Comparison of ENCODE assay signal across 8 cellular contexts in genomic region chr9:34048730-34049629, GRCh38. TPM values are rescaled to one million over a fixed set of nuclear protein-coding genes. Genes with fewer than 3 reads are reported as not detected.
A peak's percentile ranks its signal among the peaks of the same experiment; 100 is the strongest.
DNase-seq lines count a peak whose midpoint lies in the region; ATAC-seq and TF ChIP-seq lines count a peak whose summit lies in the region.

A gene with protein sequence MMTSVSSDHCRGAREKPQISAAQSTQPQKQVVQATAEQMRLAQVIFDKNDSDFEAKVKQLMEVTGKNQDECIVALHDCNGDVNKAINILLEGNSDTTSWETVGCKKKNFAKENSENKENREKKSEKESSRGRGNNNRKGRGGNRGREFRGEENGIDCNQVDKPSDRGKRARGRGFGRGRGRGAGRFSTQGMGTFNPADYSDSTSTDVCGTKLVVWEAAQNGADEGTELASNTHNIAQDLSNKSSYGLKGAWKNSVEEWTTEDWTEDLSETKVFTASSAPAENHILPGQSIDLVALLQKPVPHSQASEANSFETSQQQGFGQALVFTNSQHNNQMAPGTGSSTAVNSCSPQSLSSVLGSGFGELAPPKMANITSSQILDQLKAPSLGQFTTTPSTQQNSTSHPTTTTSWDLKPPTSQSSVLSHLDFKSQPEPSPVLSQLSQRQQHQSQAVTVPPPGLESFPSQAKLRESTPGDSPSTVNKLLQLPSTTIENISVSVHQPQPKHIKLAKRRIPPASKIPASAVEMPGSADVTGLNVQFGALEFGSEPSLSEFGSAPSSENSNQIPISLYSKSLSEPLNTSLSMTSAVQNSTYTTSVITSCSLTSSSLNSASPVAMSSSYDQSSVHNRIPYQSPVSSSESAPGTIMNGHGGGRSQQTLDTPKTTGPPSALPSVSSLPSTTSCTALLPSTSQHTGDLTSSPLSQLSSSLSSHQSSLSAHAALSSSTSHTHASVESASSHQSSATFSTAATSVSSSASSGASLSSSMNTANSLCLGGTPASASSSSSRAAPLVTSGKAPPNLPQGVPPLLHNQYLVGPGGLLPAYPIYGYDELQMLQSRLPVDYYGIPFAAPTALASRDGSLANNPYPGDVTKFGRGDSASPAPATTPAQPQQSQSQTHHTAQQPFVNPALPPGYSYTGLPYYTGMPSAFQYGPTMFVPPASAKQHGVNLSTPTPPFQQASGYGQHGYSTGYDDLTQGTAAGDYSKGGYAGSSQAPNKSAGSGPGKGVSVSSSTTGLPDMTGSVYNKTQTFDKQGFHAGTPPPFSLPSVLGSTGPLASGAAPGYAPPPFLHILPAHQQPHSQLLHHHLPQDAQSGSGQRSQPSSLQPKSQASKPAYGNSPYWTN (minus strand): TSS chr9:34048887. CDS start chr9:34017148, 31,739 bp downstream.

- peak within 1 kb of the TSS; percentile 75 for H3K27ac ChIP-seq in RWPE2 (ENCODE audit: poor library complexity, severe bottlenecking)

- no peak for TF ChIP-seq CTCF in RWPE2 (IDR thresholded peaks at IDR 0.05; ENCODE audit: poor library complexity, severe bottlenecking)
- TF ChIP-seq CTCF in fibroblast of pulmonary artery (IDR thresholded peaks at IDR 0.05; ENCODE audit: low read length, missing control alignments): no peak
- no peak for TF ChIP-seq CTCF in nephron (IDR thresholded peaks at IDR 0.05; ENCODE audit: unreplicated experiment in 3 of 3)

- ATAC-seq in RWPE2 (ENCODE audit: low read depth): peak; percentile 84

- peaks cover 25% of the 10 kb centered on the region for H3K4me1 Mint-ChIP-seq in nephron
- H3K4me1 Mint-ChIP-seq in stimulated activated naive CD8-positive, alpha-beta T cell treated with anti-CD3 and anti-CD28 coated beads, Interleukin-15, Interleukin-2, amounts not matched to agents 100 ng/mL and 50 ng/mL, for 24 hours (ENCODE audit: low read depth): peaks cover 40% of the 10 kb centered on the region

- H3K4me3 ChIP-seq in RWPE2 (ENCODE audit: severe bottlenecking): peak within 1 kb of the TSS; percentile 62
- peak within 1 kb of the TSS; percentile 94 for H3K4me3 ChIP-seq in fibroblast of pulmonary artery (replicated peaks; ENCODE audit: low read depth, low read length)

- peak within 1 kb of the TSS; percentile 99 for H3K4me3 Mint-ChIP-seq in nephron
- peak within 1 kb of the TSS; percentile 94 for H3K4me3 Mint-ChIP-seq in stimulated activated naive CD8-positive, alpha-beta T cell treated with anti-CD3 and anti-CD28 coated beads, Interleukin-15, Interleukin-2, amounts not matched to agents 100 ng/mL and 50 ng/mL, for 24 hours

- H3K9me3 Mint-ChIP-seq in nephron: no peaks in the 10 kb centered on the region
- no peaks in the 10 kb centered on the region for H3K9me3 Mint-ChIP-seq in stimulated activated naive CD8-positive, alpha-beta T cell treated with anti-CD3 and anti-CD28 coated beads, Interleukin-15, Interleukin-2, amounts not matched to agents 100 ng/mL and 50 ng/mL, for 24 hours

- no peaks in the 10 kb centered on the region for H3K27me3 ChIP-seq in RWPE2 (ENCODE audit: insufficient read depth, poor library complexity, severe bottlenecking)

- H3K9me3 ChIP-seq in RWPE2 (ENCODE audit: severe bottlenecking): no peaks in the 10 kb centered on the region

- peaks cover 5% of the 10 kb centered on the region for H3K36me3 Mint-ChIP-seq in nephron (ENCODE audit: low read depth)
- H3K36me3 Mint-ChIP-seq in stimulated activated naive CD8-positive, alpha-beta T cell treated with anti-CD3 and anti-CD28 coated beads, Interleukin-15, Interleukin-2, amounts not matched to agents 100 ng/mL and 50 ng/mL, for 24 hours (ENCODE audit: low read depth): peaks cover 13% of the 10 kb centered on the region

- H3K4me1 ChIP-seq in RWPE2 (ENCODE audit: insufficient read depth, poor library complexity, severe bottlenecking): peaks cover 12% of the 10 kb centered on the region

- peak within 1 kb of the TSS; percentile 100 for H3K27ac Mint-ChIP-seq in nephron
- peak within 1 kb of the TSS; percentile 99 for H3K27ac Mint-ChIP-seq in stimulated activated naive CD8-positive, alpha-beta T cell treated with anti-CD3 and anti-CD28 coated beads, Interleukin-15, Interleukin-2, amounts not matched to agents 100 ng/mL and 50 ng/mL, for 24 hours

- H3K27me3 Mint-ChIP-seq in nephron (ENCODE audit: low read depth): no peaks in the 10 kb centered on the region
- H3K27me3 Mint-ChIP-seq in stimulated activated naive CD8-positive, alpha-beta T cell treated with anti-CD3 and anti-CD28 coated beads, Interleukin-15, Interleukin-2, amounts not matched to agents 100 ng/mL and 50 ng/mL, for 24 hours: no peaks in the 10 kb centered on the region

- DNase-seq in EL (peak; percentile 98), H4 (ENCODE audit: low spot score) (peak; percentile 99), LoVo (ENCODE audit: low spot score) (peak; percentile 93), RWPE2 (ENCODE audit: low spot score) (peak; percentile 99), fibroblast of pulmonary artery (ENCODE audit: low read depth) (peak; percentile 98)
- DNase-seq in activated T-helper 9 cell treated with anti-CD3 and anti-CD28 coated beads, Interleukin-2, amount 50 U/mL, for 16 hours (ENCODE audit: low read depth): peak; percentile 93

- H3K36me3 ChIP-seq in RWPE2 (ENCODE audit: low read depth): peaks cover 7% of the 10 kb centered on the region

RNA-seq across cellular contexts. Expression of the gene that starts here (rescaled TPM):
- 6.9 and 12.1 TPM in 2 replicates for total RNA-seq in H4 (2014; rRNA removed; shearing (Covaris generic))

Comparison
In these comparisons a context has a peak if more than half of its experiments do, and no peak if none do; other contexts are left out.
1. Peak in every context shown above with its lines: DNase-seq, ATAC-seq, H3K4me3 ChIP-seq and H3K27ac ChIP-seq.